Comparison of ENCODE assay signal across 10 cellular contexts in genomic region chrX:51837926-51838325, GRCh38.
DNase-seq lines count a peak whose midpoint lies in the region; ATAC-seq lines count a peak whose summit lies in the region.
"Had no signal": no experiment of that assay in that cellular context is flagged by ENCODE, and none has a peak within 500 bp of the region (broad histone marks: within the 10 kb centered on the region; RNA-seq: fewer than 3 reads in every experiment).

No MANE protein-coding gene starts in this region.

- ATAC-seq in GM21737 (IDR thresholded peaks at IDR 0.05; ENCODE audit: unreplicated experiment) (no peak), HG03460 (IDR thresholded peaks at IDR 0.05; ENCODE audit: unreplicated experiment) (no peak), HG02571 (IDR thresholded peaks at IDR 0.05; ENCODE audit: unreplicated experiment) (no peak)

- peak; percentile 8 for DNase-seq in GM03348 (ENCODE audit: low spot score)
- DNase-seq in NCI-H446 treated with DMSO at 0.1 percent for 48 hours (lab: John Stamatoyannopoulos, UW), result peak; percentile 0
- DNase-seq in fibroblast of gingiva (ENCODE audit: low read depth), result peak; percentile 62
- peak; percentile 24 for DNase-seq in pons (ENCODE audit: low spot score)
- DNase-seq in ecto neural progenitor cell (ENCODE audit: low spot score), result no peak
- DNase-seq: activated naive CD4-positive, alpha-beta T cell treated with anti-CD3 and anti-CD28 coated beads, Interleukin-2, amount 10 ng/mL, durations not matched to agents 7 days and 5 days; stimulated activated CD4-positive, alpha-beta T cell treated with anti-CD3 and anti-CD28 coated beads, Interleukin-4, amount 100 ng/mL, for 4 hours had no signal
